21 cellular contexts compared by ENCODE assay signal in the genomic region with DNA sequence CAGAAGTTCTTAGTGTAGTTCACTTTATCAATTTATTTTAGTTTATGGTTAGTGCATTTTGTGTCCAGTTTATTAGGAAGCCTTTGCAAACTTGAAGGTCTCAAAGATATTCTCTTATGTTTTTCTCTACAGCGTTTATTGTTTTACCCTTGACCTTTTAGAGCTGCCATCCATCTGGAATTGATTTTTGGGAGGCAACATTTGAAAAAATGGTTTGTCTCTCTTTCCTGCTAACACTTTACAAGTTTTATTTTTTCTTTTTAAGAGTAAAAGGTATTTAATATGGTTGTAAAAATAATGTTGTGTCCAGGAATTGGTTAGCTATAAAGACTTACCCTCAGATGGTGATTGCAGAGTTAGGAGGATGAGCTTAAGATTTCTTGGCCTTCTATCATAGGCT.
"Had no signal": no experiment of that assay in that cellular context is flagged by ENCODE, and none has a peak within 500 bp of the region (broad histone marks: within the 10 kb centered on the region; RNA-seq: fewer than 3 reads in every experiment).

No MANE protein-coding gene starts in this region.

- H3K4me3 Mint-ChIP-seq: naive thymus-derived CD8-positive, alpha-beta T cell; stimulated activated naive B cell treated with anti-CD40 and anti-IgM and Interleukin-4, amounts not matched to agents 10 μg/mL and 1 μg/mL and 100 μg/mL, for 72 hours had no signal

- H3K27me3 Mint-ChIP-seq: naive thymus-derived CD8-positive, alpha-beta T cell; stimulated activated naive B cell treated with anti-CD40 and anti-IgM and Interleukin-4, amounts not matched to agents 10 μg/mL and 1 μg/mL and 100 μg/mL, for 72 hours had no signal

- ATAC-seq: gastroesophageal sphincter; left lobe of liver; mucosa of descending colon; naive thymus-derived CD8-positive, alpha-beta T cell; stimulated activated naive B cell treated with anti-CD40 and anti-IgM and Interleukin-4, amounts not matched to agents 10 μg/mL and 1 μg/mL and 100 μg/mL, for 72 hours had no signal

- H3K4me3 ChIP-seq: esophagus muscularis mucosa, gastroesophageal sphincter, mucosa of descending colon, right atrium auricular region, sigmoid colon, skin epidermis, stomach, thoracic aorta, transverse colon had no signal

- H3K27ac ChIP-seq: epithelial cell of prostate, esophagus muscularis mucosa, gastroesophageal sphincter, neutrophil, right atrium auricular region, sigmoid colon, skin epidermis, stomach, thoracic aorta, transverse colon had no signal

- H3K27me3 ChIP-seq: esophagus muscularis mucosa, gastroesophageal sphincter, neutrophil, right atrium auricular region, sigmoid colon, stomach, transverse colon had no signal

- DNase-seq: effector memory CD4-positive, alpha-beta T cell; glutamatergic neuron; islet precursor cell; mammary epithelial cell; mucosa of descending colon; naive thymus-derived CD8-positive, alpha-beta T cell; sigmoid colon; stimulated activated CD4-positive, alpha-beta T cell treated with anti-CD3 and anti-CD28 coated beads, Interleukin-2, amount 100 ng/mL, for 24 hours; stimulated activated CD4-positive, alpha-beta T cell treated with anti-CD3 and anti-CD28 coated beads, Interleukin-4, amount 100 ng/mL, for 4 hours; stimulated activated naive B cell treated with anti-CD40 and anti-IgM and Interleukin-4, amounts not matched to agents 10 μg/mL and 1 μg/mL and 100 μg/mL, for 72 hours; stomach; substantia nigra; transverse colon had no signal

- H3K36me3 ChIP-seq: esophagus muscularis mucosa, gastroesophageal sphincter, neutrophil, right atrium auricular region, sigmoid colon, stomach, thoracic aorta, transverse colon had no signal

- H3K4me1 ChIP-seq: right atrium auricular region had no signal

- H3K9me3 ChIP-seq: esophagus muscularis mucosa, gastroesophageal sphincter, mucosa of descending colon, neutrophil, right atrium auricular region, sigmoid colon, stomach, thoracic aorta, transverse colon had no signal

- H3K9me3 Mint-ChIP-seq: naive thymus-derived CD8-positive, alpha-beta T cell; stimulated activated naive B cell treated with anti-CD40 and anti-IgM and Interleukin-4, amounts not matched to agents 10 μg/mL and 1 μg/mL and 100 μg/mL, for 72 hours had no signal

- H3K27ac Mint-ChIP-seq: naive thymus-derived CD8-positive, alpha-beta T cell; stimulated activated naive B cell treated with anti-CD40 and anti-IgM and Interleukin-4, amounts not matched to agents 10 μg/mL and 1 μg/mL and 100 μg/mL, for 72 hours had no signal
